In genomic region chr2:158997037-158997785, GRCh38 we compare ENCODE assay signal across 17 cellular contexts. TPM values are rescaled to one million over a fixed set of nuclear protein-coding genes. Genes with fewer than 3 reads are reported as not detected.
DNase-seq lines count a peak whose midpoint lies in the region; TF ChIP-seq lines count a peak whose summit lies in the region.
"Had no signal": no experiment of that assay in that cellular context is flagged by ENCODE, and none has a peak within 500 bp of the region (broad histone marks: within the 10 kb centered on the region; RNA-seq: fewer than 3 reads in every experiment).

No MANE protein-coding gene starts in this region.

- TF ChIP-seq CTCF in chondrocyte (IDR thresholded peaks at IDR 0.05): no peak
- no peak for TF ChIP-seq CTCF in nephron (IDR thresholded peaks at IDR 0.05; ENCODE audit: unreplicated experiment in 3 of 3)

- H3K4me3 Mint-ChIP-seq in chondrocyte (ENCODE audit: unreplicated experiment) (no peak overlapping the region), nephron (no peak overlapping the region)
- H3K4me3 Mint-ChIP-seq: HFFc6, immature natural killer cell, T-helper 17 cell had no signal

- DNase-seq in HT-29 (ENCODE audit: low spot score) (peak; percentile 38), NOMO-1 (lab: John Stamatoyannopoulos, UW; ENCODE audit: unreplicated experiment in 2 of 2) (peak; percentile 21 to 68), chondrocyte (ENCODE audit: low spot score) (no peak), NCI-H1694 treated with DMSO at 0.1 percent for 48 hours (lab: John Stamatoyannopoulos, UW) (no peak), COLO668 (lab: John Stamatoyannopoulos, UW; ENCODE audit: unreplicated experiment) (no peak)
- DNase-seq in activated effector memory CD4-positive, alpha-beta T cell treated with Interleukin-2 at 50 U/mL for 16 hours: no peak
- DNase-seq: activated CD4-positive, alpha-beta T cell treated with anti-CD3 and anti-CD28 coated beads, Interleukin-2, amount 50 U/mL, for 1 hour; activated CD8-positive, alpha-beta memory T cell treated with anti-CD3 and anti-CD28 coated beads, Interleukin-2, amount 50 U/mL, for 4 hours; activated effector memory CD4-positive, alpha-beta T cell treated with anti-CD3 and anti-CD28 coated beads, Interleukin-2, amount 50 U/mL, for 16 hours; adrenal gland; HFFc6; immature natural killer cell; NCI-H446; occipital lobe; SHP77 treated with DMSO at 0.1 percent for 48 hours; T-helper 17 cell had no signal

- H3K4me1 Mint-ChIP-seq in chondrocyte (ENCODE audit: low read depth) (peaks cover 42% of the 10 kb centered on the region), nephron (peaks cover 35% of the 10 kb centered on the region)
- H3K4me1 Mint-ChIP-seq: immature natural killer cell had no signal

- no peaks in the 10 kb centered on the region for H3K9me3 Mint-ChIP-seq in chondrocyte (ENCODE audit: low read depth)
- H3K9me3 Mint-ChIP-seq in nephron: no peaks in the 10 kb centered on the region
- H3K9me3 Mint-ChIP-seq: HFFc6, immature natural killer cell had no signal

- no peaks in the 10 kb centered on the region for H3K27me3 Mint-ChIP-seq in chondrocyte (ENCODE audit: low read depth)
- no peaks in the 10 kb centered on the region for H3K27me3 Mint-ChIP-seq in nephron (ENCODE audit: low read depth)

- no peaks in the 10 kb centered on the region for H3K36me3 Mint-ChIP-seq in chondrocyte (ENCODE audit: low read depth)
- H3K36me3 Mint-ChIP-seq in nephron (ENCODE audit: low read depth): peaks cover 4% of the 10 kb centered on the region
- H3K36me3 Mint-ChIP-seq: immature natural killer cell had no signal

- H3K27ac Mint-ChIP-seq in chondrocyte (ENCODE audit: unreplicated experiment) (peak overlapping the region; percentile 64), nephron (peak overlapping the region; percentile 6 to 45 (median 27))
- H3K27ac Mint-ChIP-seq: HFFc6, immature natural killer cell, T-helper 17 cell had no signal

RNA-seq across cellular contexts. Expression of gene TANC1, which starts 28.8 kb away (rescaled TPM):
- 16.1 and 18.6 TPM in 2 replicates for total RNA-seq in HT-29 (2014; rRNA removed; shearing (Covaris generic))
- total RNA-seq in chondrocyte: 28.7 to 38.2 TPM (median 29.5 TPM) in 3 replicates

Comparison
In these comparisons a context has a peak if more than half of its experiments do, and no peak if none do; other contexts are left out.
1. DNase-seq: peak in HT-29 (single experiment) and NOMO-1 (2 of 2); none in chondrocyte (single experiment), activated effector memory CD4-positive, alpha-beta T cell treated with Interleukin-2 at 50 U/mL for 16 hours (single experiment), NCI-H1694 treated with DMSO at 0.1 percent for 48 hours (single experiment) and COLO668 (single experiment).